In the genomic region with DNA sequence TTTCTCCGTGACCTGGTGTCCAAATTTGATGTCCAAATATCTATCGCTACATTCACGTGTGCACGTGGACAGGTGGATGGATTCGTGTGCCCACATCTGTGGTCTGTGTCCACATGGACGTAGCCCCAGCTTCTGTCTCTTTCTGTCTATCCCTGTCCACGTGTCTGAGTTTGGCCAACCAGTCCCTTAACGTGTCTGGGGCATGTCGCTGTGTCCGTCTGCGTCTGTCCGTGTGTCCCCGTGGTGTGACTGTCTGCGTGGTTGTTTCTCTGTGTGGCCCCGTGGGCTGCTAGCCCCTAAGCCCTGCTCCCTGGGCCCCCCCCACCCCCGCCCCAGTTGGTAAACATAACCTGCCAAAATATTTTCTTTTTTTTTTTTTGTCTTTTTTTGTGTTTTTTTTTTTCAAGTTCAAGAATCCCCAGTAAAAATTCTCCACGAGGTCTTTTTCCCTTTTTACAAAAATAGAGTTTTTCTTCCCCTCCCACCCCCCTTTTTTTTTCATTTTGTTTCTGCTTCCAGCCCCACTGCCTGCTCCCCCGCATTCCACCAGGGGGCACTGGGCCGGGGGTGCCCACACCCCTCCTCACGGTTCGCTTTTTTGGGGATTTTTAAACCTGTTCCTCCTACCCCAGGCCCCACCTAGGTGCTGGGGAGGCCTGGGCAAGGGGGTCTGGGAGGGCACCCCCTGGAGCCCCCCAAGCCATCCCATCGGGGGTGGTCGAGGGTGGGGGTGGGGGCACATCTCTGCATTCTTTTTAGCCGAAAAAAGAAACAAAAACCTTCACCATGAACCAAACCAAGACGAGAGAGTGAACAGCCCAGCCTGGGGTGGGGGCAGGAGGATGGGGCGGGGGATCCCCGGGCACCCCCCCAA, we compare ENCODE assay signal across 2 cellular contexts.
TF ChIP-seq lines count a peak whose summit lies in the region.

No MANE protein-coding gene starts in this region.

TF ChIP-seq in SK-N-SH, 30 proteins besides CTCF, POLR2A, EP300 and RAD21:
- TF ChIP-seq USF1 (IDR thresholded peaks at IDR 0.05; ENCODE audit: borderline replicate concordance, low read depth) (no peak), PBX3 (IDR thresholded peaks at IDR 0.05) (no peak), CHD2 (IDR thresholded peaks at IDR 0.05; ENCODE audit: low read length, partially characterized antibody) (no peak), GATA2 (CRISPR knock-in tag; IDR thresholded peaks at IDR 0.05) (no peak), FOXJ3 (CRISPR knock-in tag; IDR thresholded peaks at IDR 0.05) (no peak)
- TF ChIP-seq, protein P1, sequence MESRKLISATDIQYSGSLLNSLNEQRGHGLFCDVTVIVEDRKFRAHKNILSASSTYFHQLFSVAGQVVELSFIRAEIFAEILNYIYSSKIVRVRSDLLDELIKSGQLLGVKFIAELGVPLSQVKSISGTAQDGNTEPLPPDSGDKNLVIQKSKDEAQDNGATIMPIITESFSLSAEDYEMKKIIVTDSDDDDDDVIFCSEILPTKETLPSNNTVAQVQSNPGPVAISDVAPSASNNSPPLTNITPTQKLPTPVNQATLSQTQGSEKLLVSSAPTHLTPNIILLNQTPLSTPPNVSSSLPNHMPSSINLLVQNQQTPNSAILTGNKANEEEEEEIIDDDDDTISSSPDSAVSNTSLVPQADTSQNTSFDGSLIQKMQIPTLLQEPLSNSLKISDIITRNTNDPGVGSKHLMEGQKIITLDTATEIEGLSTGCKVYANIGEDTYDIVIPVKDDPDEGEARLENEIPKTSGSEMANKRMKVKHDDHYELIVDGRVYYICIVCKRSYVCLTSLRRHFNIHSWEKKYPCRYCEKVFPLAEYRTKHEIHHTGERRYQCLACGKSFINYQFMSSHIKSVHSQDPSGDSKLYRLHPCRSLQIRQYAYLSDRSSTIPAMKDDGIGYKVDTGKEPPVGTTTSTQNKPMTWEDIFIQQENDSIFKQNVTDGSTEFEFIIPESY (IDR thresholded peaks at IDR 0.05; ENCODE audit: borderline replicate concordance, low read depth): no peak

TF ChIP-seq in SK-N-SH treated with all-trans-retinoic acid at 6 μM for 48 hours, 23 proteins besides CTCF, POLR2A, EP300 and RAD21 (continued from another document):
- no peak for TF ChIP-seq ZNF70 (CRISPR knock-in tag; IDR thresholded peaks at IDR 0.05)
- no peak for TF ChIP-seq SNAI2 (CRISPR knock-in tag; IDR thresholded peaks at IDR 0.05)
- no peak for TF ChIP-seq TOX (CRISPR knock-in tag; IDR thresholded peaks at IDR 0.05; ENCODE audit: borderline replicate concordance)
- TF ChIP-seq ISL1 (CRISPR knock-in tag; IDR thresholded peaks at IDR 0.05): no peak
- TF ChIP-seq ZFP30 (CRISPR knock-in tag; IDR thresholded peaks at IDR 0.05): no peak
- TF ChIP-seq ESRRG (CRISPR knock-in tag; IDR thresholded peaks at IDR 0.05): no peak
- no peak for TF ChIP-seq PPARA (CRISPR knock-in tag; IDR thresholded peaks at IDR 0.05; ENCODE audit: borderline replicate concordance)
- no peak for TF ChIP-seq BACH2 (CRISPR knock-in tag; IDR thresholded peaks at IDR 0.05; ENCODE audit: borderline replicate concordance)
- no peak for TF ChIP-seq TSHZ2 (CRISPR knock-in tag; IDR thresholded peaks at IDR 0.05)
- TF ChIP-seq RARB (CRISPR knock-in tag; IDR thresholded peaks at IDR 0.05): no peak
- TF ChIP-seq ZFP3 (CRISPR knock-in tag; IDR thresholded peaks at IDR 0.05): no peak
- no peak for TF ChIP-seq POU6F1 (CRISPR knock-in tag; IDR thresholded peaks at IDR 0.05; ENCODE audit: borderline replicate concordance, low read depth)
- no peak for TF ChIP-seq TCF4 (CRISPR knock-in tag; IDR thresholded peaks at IDR 0.05; ENCODE audit: borderline replicate concordance)
- TF ChIP-seq CSDC2 (CRISPR knock-in tag; IDR thresholded peaks at IDR 0.05): no peak
- TF ChIP-seq OSR1 (CRISPR knock-in tag; IDR thresholded peaks at IDR 0.05): no peak
- no peak for TF ChIP-seq PATZ1 (CRISPR knock-in tag; IDR thresholded peaks at IDR 0.05; ENCODE audit: borderline replicate concordance)
